In genomic region chr9:131029574-131029952, GRCh38 we compare ENCODE assay signal across 8 cellular contexts. TPM values are rescaled to one million over a fixed set of nuclear protein-coding genes. Genes with fewer than 3 reads are reported as not detected.
"Had no signal": no experiment of that assay in that cellular context is flagged by ENCODE, and none has a peak within 500 bp of the region (broad histone marks: within the 10 kb centered on the region; RNA-seq: fewer than 3 reads in every experiment).

No MANE protein-coding gene starts in this region.

- H3K4me3 ChIP-seq: GM23248, GM23338, HAP-1 had no signal

- H3K27ac ChIP-seq: GM23248 had no signal

- H3K9me3 ChIP-seq: HAP-1 had no signal

- H3K9me3 Mint-ChIP-seq: H9, HFFc6 had no signal

- H3K9ac ChIP-seq: GM23248 had no signal

- H3K4me2 ChIP-seq: GM23338 had no signal

- H3K4me1 ChIP-seq: HAP-1 had no signal

- DNase-seq: GM23248, GOT3, H7, H9, HCEC 1CT, HFFc6 had no signal

- H2AFZ ChIP-seq: GM23248, GM23338 had no signal

- H3K27ac Mint-ChIP-seq: GM23338, H9, HFFc6 had no signal

- H3K36me3 ChIP-seq: HAP-1 had no signal

- H3K4me3 Mint-ChIP-seq: GM23338, H9, HFFc6 had no signal

RNA-seq across cellular contexts. Expression of gene LAMC3, which starts 20.6 kb away (rescaled TPM):
- total RNA-seq: GM23248, HFFc6 had no signal
- polyA plus RNA-seq: GM23248 had no signal
